Comparison of ENCODE assay signal across 10 cellular contexts in the genomic region with DNA sequence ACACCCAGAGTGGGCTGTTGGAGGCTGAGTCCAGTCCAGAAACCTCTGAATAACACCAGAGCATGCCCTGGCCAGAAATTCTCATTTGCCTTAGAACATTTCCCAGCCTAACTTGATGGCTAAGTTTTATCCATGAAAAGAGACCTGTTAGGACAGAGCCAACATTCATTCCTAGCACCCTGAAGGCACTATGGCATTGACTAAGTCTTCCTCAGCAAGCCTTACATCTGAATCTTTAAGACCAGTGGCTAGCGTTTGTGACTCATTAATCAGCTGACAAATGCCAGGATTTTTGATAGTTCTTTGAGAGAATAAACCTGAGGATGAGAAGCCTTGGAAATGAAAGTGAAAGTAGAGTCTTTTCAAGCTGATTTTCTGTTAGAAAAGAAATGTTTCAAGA.
DNase-seq lines count a peak whose midpoint lies in the region; ATAC-seq and TF ChIP-seq lines count a peak whose summit lies in the region.
"Had no signal": no experiment of that assay in that cellular context is flagged by ENCODE, and none has a peak within 500 bp of the region (broad histone marks: within the 10 kb centered on the region; RNA-seq: fewer than 3 reads in every experiment).

No MANE protein-coding gene starts in this region.

- H4K8ac ChIP-seq in trophoblast cell (ENCODE audit: low read depth, low read length): no peak overlapping the region

- H3K27me3 ChIP-seq in GM23338 (ENCODE audit: insufficient read depth): no peaks in the 10 kb centered on the region
- H3K27me3 ChIP-seq in trophoblast cell (ENCODE audit: insufficient read depth, low read length): no peaks in the 10 kb centered on the region

- no peak overlapping the region for H4K12ac ChIP-seq in trophoblast cell (ENCODE audit: low read depth, low read length)

- H3F3A ChIP-seq in GM23338 (replicated peaks; ENCODE audit: low read depth): no peaks in the 10 kb centered on the region

- H2AFZ ChIP-seq in GM23338 (no peak overlapping the region), trophoblast cell (ENCODE audit: insufficient read depth, low read length, poor library complexity) (no peak overlapping the region)

- peaks cover 4% of the 10 kb centered on the region for H3K9me3 ChIP-seq in trophoblast cell (ENCODE audit: insufficient read depth, low read depth, low read length)

- H3K9ac ChIP-seq in trophoblast cell (ENCODE audit: low read length): no peak overlapping the region

- no peak overlapping the region for H3K4me3 ChIP-seq in GM23338
- no peak overlapping the region for H3K4me3 ChIP-seq in trophoblast cell (ENCODE audit: low read depth, low read length)

- no peak overlapping the region for H3K4ac ChIP-seq in trophoblast cell (ENCODE audit: low read depth, low read length)

- H3K79me2 ChIP-seq in GM23338 (replicated peaks; ENCODE audit: insufficient read depth): no peaks in the 10 kb centered on the region
- H3K79me2 ChIP-seq in trophoblast cell (ENCODE audit: control insufficient read depth, insufficient read depth, low read length, poor library complexity): no peaks in the 10 kb centered on the region

- no peak overlapping the region for H2BK12ac ChIP-seq in trophoblast cell (ENCODE audit: low read length)

- H4K91ac ChIP-seq in trophoblast cell (ENCODE audit: low read depth, low read length): no peak overlapping the region

- no peaks in the 10 kb centered on the region for H4K20me1 ChIP-seq in GM23338 (replicated peaks; ENCODE audit: insufficient read depth)

- no peak overlapping the region for H2BK120ac ChIP-seq in trophoblast cell (ENCODE audit: insufficient read depth, low read length, poor library complexity)

- no peak overlapping the region for H3K27ac Mint-ChIP-seq in T-helper 2 cell treated with Interferon-gamma antibody and Interleukin-4, amounts not matched to agents 5 μg/mL and 100 μg/mL, for 36 hours
- no peak overlapping the region for H3K27ac Mint-ChIP-seq in GM23338

- no peak overlapping the region for H3K27ac ChIP-seq in GM23338 (ENCODE audit: low read depth)
- no peak overlapping the region for H3K27ac ChIP-seq in trophoblast cell (ENCODE audit: low read depth, low read length)

- H3K4me1 Mint-ChIP-seq in T-helper 2 cell treated with Interferon-gamma antibody and Interleukin-4, amounts not matched to agents 5 μg/mL and 100 μg/mL, for 36 hours (ENCODE audit: low read depth): peaks cover 5% of the 10 kb centered on the region
- H3K4me1 Mint-ChIP-seq in GM23338: no peaks in the 10 kb centered on the region

- H3K9me3 Mint-ChIP-seq in T-helper 2 cell treated with Interferon-gamma antibody and Interleukin-4, amounts not matched to agents 5 μg/mL and 100 μg/mL, for 36 hours: peaks cover 35% of the 10 kb centered on the region
- peaks cover 81% of the 10 kb centered on the region for H3K9me3 Mint-ChIP-seq in GM23338

- peak; percentile 42 for ATAC-seq in GM18868 (IDR thresholded peaks at IDR 0.05; ENCODE audit: unreplicated experiment)
- no peak for ATAC-seq in GM23338

- no peaks in the 10 kb centered on the region for H3K36me3 Mint-ChIP-seq in T-helper 2 cell treated with Interferon-gamma antibody and Interleukin-4, amounts not matched to agents 5 μg/mL and 100 μg/mL, for 36 hours (ENCODE audit: low read depth)
- peaks cover 69% of the 10 kb centered on the region for H3K36me3 Mint-ChIP-seq in GM23338 (ENCODE audit: low read depth)

- peak overlapping the region; percentile 36 for H3K4me3 Mint-ChIP-seq in T-helper 2 cell treated with Interferon-gamma antibody and Interleukin-4, amounts not matched to agents 5 μg/mL and 100 μg/mL, for 36 hours
- no peak overlapping the region for H3K4me3 Mint-ChIP-seq in GM23338

- no peak overlapping the region for H3K23ac ChIP-seq in trophoblast cell (ENCODE audit: low read length)

- H3K4me2 ChIP-seq in GM23338 (no peak overlapping the region), trophoblast cell (ENCODE audit: low read length) (no peak overlapping the region)

- H3K9me2 ChIP-seq in GM23338 (ENCODE audit: insufficient read depth): no peaks in the 10 kb centered on the region

- H3K79me1 ChIP-seq in trophoblast cell (ENCODE audit: low read length): no peaks in the 10 kb centered on the region

- no peaks in the 10 kb centered on the region for H3K27me3 Mint-ChIP-seq in T-helper 2 cell treated with Interferon-gamma antibody and Interleukin-4, amounts not matched to agents 5 μg/mL and 100 μg/mL, for 36 hours (ENCODE audit: low read depth)
- H3K27me3 Mint-ChIP-seq in GM23338 (ENCODE audit: insufficient read depth, low read depth, poor library complexity): no peaks in the 10 kb centered on the region

- no CpG with 5 or more reads among the region's 1 CpG for WGBS in trophoblast cell (ENCODE audit: extremely low coverage, insufficient coverage, insufficient read length)

- H2AK5ac ChIP-seq in trophoblast cell (ENCODE audit: low read length): no peak overlapping the region

- H3K14ac ChIP-seq in trophoblast cell (ENCODE audit: low read length): no peak overlapping the region

- no peak overlapping the region for H2BK5ac ChIP-seq in trophoblast cell (ENCODE audit: low read depth, low read length, poor library complexity)

- H3K36me3 ChIP-seq in GM23338 (ENCODE audit: insufficient read depth) (peaks cover 12% of the 10 kb centered on the region), trophoblast cell (ENCODE audit: control insufficient read depth in 1 of 2, insufficient read depth in 2 of 2, low read length in 2 of 2) (peaks cover 0 to 2% of the 10 kb centered on the region in 2 experiments)

- in situ Hi-C loops in ACHN (cut with HindIII; ENCODE audit: low pct_ligation_motif_present, low pct_unique_long_range_greater_than_20kb, low sequenced_read_pairs): no loop called here

- TF ChIP-seq CTCF in GM23338 (conservative IDR thresholded peaks at IDR 0.05; ENCODE audit: low read depth in 2 of 2): no peak

- DNase-seq in ACHN (peak; percentile 76), foreskin melanocyte (peak; percentile 97), GM23338 (ENCODE audit: low spot score) (no peak), trophoblast cell (no peak), NCI-H748 treated with DMSO at 0.1 percent for 48 hours (lab: John Stamatoyannopoulos, UW) (no peak)
- DNase-seq in T-helper 2 cell treated with Interferon-gamma antibody and Interleukin-4, amounts not matched to agents 5 μg/mL and 100 μg/mL, for 36 hours (ENCODE audit: low spot score): no peak
- no peak for DNase-seq in activated CD4-positive, alpha-beta T cell treated with anti-CD3 and anti-CD28 coated beads for 1 hour
- DNase-seq: effector CD4-positive, alpha-beta T cell; NCI-H774 had no signal

- H3K4me1 ChIP-seq in GM23338 (ENCODE audit: insufficient read depth) (no peaks in the 10 kb centered on the region), trophoblast cell (ENCODE audit: control insufficient read depth in 1 of 2, insufficient read depth in 2 of 2, low read length in 2 of 2) (no peaks in the 10 kb centered on the region)

- H3K18ac ChIP-seq in trophoblast cell (ENCODE audit: low read length): no peak overlapping the region

TF ChIP-seq in GM23338, 12 proteins besides CTCF, POLR2A, EP300 and RAD21 (continues in another document):
- TF ChIP-seq ZNF331 (CRISPR knock-in tag; IDR thresholded peaks at IDR 0.05; ENCODE audit: low read depth): no peak

Comparison
In these comparisons a context has a peak if more than half of its experiments do, and no peak if none do; other contexts are left out.
1. DNase-seq: peak in ACHN (single experiment) and foreskin melanocyte (single experiment); none in T-helper 2 cell treated with Interferon-gamma antibody and Interleukin-4, amounts not matched to agents 5 μg/mL and 100 μg/mL, for 36 hours (single experiment), GM23338 (single experiment), trophoblast cell (0 of 2), NCI-H748 treated with DMSO at 0.1 percent for 48 hours (single experiment) and activated CD4-positive, alpha-beta T cell treated with anti-CD3 and anti-CD28 coated beads for 1 hour (single experiment).